In genomic region chrX:47078129-47079043, GRCh38 we compare ENCODE assay signal across 8 cellular contexts. TPM values are rescaled to one million over a fixed set of nuclear protein-coding genes. Genes with fewer than 3 reads are reported as not detected.
A peak's percentile ranks its signal among the peaks of the same experiment; 100 is the strongest.
DNase-seq lines count a peak whose midpoint lies in the region; ATAC-seq, FAIRE-seq and TF ChIP-seq lines count a peak whose summit lies in the region.

RGN (plus strand) TSS chrX:47078443; CDS start chrX:47081145, 2,702 bp downstream.

- H3K4me3 ChIP-seq in AG04450 (ENCODE audit: low read depth, low read length) (peak within 1 kb of the TSS; percentile 32), body of pancreas (peak within 1 kb of the TSS; percentile 13 to 25), ovary (peak within 1 kb of the TSS; percentile 2), A673 (ENCODE audit: low read depth, low read length, poor library complexity, severe bottlenecking) (no peak within 1 kb of the TSS)

- CTCF ChIA-PET in AG04450 (lab: Charles Lee) (no interaction called here), A673 (lab: Charles Lee) (no interaction called here)

- H3K9me3 ChIP-seq in AG04450 (ENCODE audit: control insufficient read depth, insufficient read depth, low read length): no peaks in the 10 kb centered on the region
- H3K9me3 ChIP-seq in body of pancreas: no peaks in the 10 kb centered on the region
- H3K9me3 ChIP-seq in ovary: no peaks in the 10 kb centered on the region
- H3K9me3 ChIP-seq in A673 (ENCODE audit: low read depth, low read length, poor library complexity, severe bottlenecking): no peaks in the 10 kb centered on the region

- no peak for TF ChIP-seq CTCF in AG04450 (IDR thresholded peaks at IDR 0.05; ENCODE audit: low read depth, low read length)
- TF ChIP-seq CTCF in body of pancreas (IDR thresholded peaks at IDR 0.05): no peak
- no peak for TF ChIP-seq CTCF in ovary (IDR thresholded peaks at IDR 0.05)
- no peak for TF ChIP-seq CTCF in A673 (conservative IDR thresholded peaks at IDR 0.05; ENCODE audit: low read depth, low read length)

- H3K27ac ChIP-seq in AG04450 (ENCODE audit: low read depth, low read length) (no peak within 1 kb of the TSS), body of pancreas (peak within 1 kb of the TSS; percentile 62 to 78 (median 76)), ovary (peak within 1 kb of the TSS in 1 of 2 donors; percentile 31), A673 (ENCODE audit: low read depth, low read length, poor library complexity, severe bottlenecking) (no peak within 1 kb of the TSS)

- BruUV-seq in A673 (replicated peaks; lab: Mats Ljungman, UMichigan): no TSS peak

- no peak for TF ChIP-seq EP300 in ovary (IDR thresholded peaks at IDR 0.05)

- POLR2A ChIA-PET in AG04450 (lab: Yijun Ruan, JAX): no interaction called here
- POLR2A ChIA-PET in A673 (lab: Charles Lee; ENCODE audit: low non-redundant PET): no interaction called here

- TF ChIP-seq POLR2A in body of pancreas (IDR thresholded peaks at IDR 0.05): peak in 1 of 3 donors; percentile 37
- TF ChIP-seq POLR2A in ovary (IDR thresholded peaks at IDR 0.05): no peak

- peaks cover 16% of the 10 kb centered on the region for H3K4me1 ChIP-seq in body of pancreas
- no peaks in the 10 kb centered on the region for H3K4me1 ChIP-seq in ovary (ENCODE audit: insufficient read depth)
- no peaks in the 10 kb centered on the region for H3K4me1 ChIP-seq in A673 (ENCODE audit: insufficient read depth, low read length, poor library complexity, severe bottlenecking)

- DNase-seq in AG04450 (ENCODE audit: low read depth, low spot score) (no peak), body of pancreas (peak; percentile 47 to 69 (median 54)), left ventricle myocardium superior (peak; percentile 56), ovary (peak; percentile 18 to 58 (median 33)), A673 (ENCODE audit: low spot score) (no peak), globus pallidus (ENCODE audit: low spot score) (no peak), midbrain (lab: John Stamatoyannopoulos, UW) (no peak), RCC 7860 (ENCODE audit: low spot score) (no peak)

- ATAC-seq in body of pancreas (peak; percentile 80), left ventricle myocardium superior (peak; percentile 89)

- intact Hi-C loops in body of pancreas (cut with DNase I) (no loop called here), left ventricle myocardium superior (cut with micrococcal nuclease) (no loop called here), ovary (cut with DNase I) (no loop called here), A673 (cut with micrococcal nuclease; ENCODE audit: unreplicated experiment) (no loop called here)

- no peak for FAIRE-seq in RCC 7860 (lab: Jason Lieb, UNC)

- WGBS in body of pancreas, 2 donors: 10 to 18% methylated on average over 5 to 10 of the region's 59 CpGs
- 34 to 50% (median 43%) methylated on average over 57 to 59 of the region's 59 CpGs for WGBS in ovary, 3 donors

- H3K27me3 ChIP-seq in AG04450 (ENCODE audit: control insufficient read depth, insufficient read depth, low read length) (no peaks in the 10 kb centered on the region), body of pancreas (no peaks in the 10 kb centered on the region), ovary (no peaks in the 10 kb centered on the region), A673 (replicated peaks; ENCODE audit: insufficient read depth, low read depth, low read length, poor library complexity) (no peaks in the 10 kb centered on the region)

- H3K36me3 ChIP-seq in body of pancreas (replicated peaks in 1 of 2; ENCODE audit: insufficient read depth in 1 of 2, low read depth in 2 of 2): no peaks in the 10 kb centered on the region
- no peaks in the 10 kb centered on the region for H3K36me3 ChIP-seq in ovary
- H3K36me3 ChIP-seq in A673 (ENCODE audit: insufficient read depth, low read length, poor library complexity, severe bottlenecking): no peaks in the 10 kb centered on the region

RNA-seq across cellular contexts. Expression of gene RGN, which starts in this region (rescaled TPM):
- polyA plus RNA-seq in AG04450 (2011; rRNA removed) (1.7 and 2.1 TPM in 2 replicates), ovary (10 to 100 TPM; 15.6 to 49.4 TPM)
- 0.61 and 0.64 TPM in 2 replicates for polyA minus RNA-seq in AG04450 (2011; rRNA and poly(A)+ RNA removed)
- total RNA-seq in body of pancreas (10 to 100 TPM; 20.8 to 21.5 TPM), left ventricle myocardium superior (18.7 TPM), ovary (10 to 100 TPM in 6 of 7 donors, 1 to 10 TPM in 1; 6.8 to 47.0 (median 16.5) TPM), A673 (2021) (1.6 and 1.8 TPM in 2 replicates)

Comparison
In these comparisons a context has a peak if more than half of its experiments do, and no peak if none do; other contexts are left out.
1. DNase-seq: peak in body of pancreas (4 of 4), left ventricle myocardium superior (single experiment) and ovary (5 of 5); none in AG04450 (single experiment), A673 (single experiment), globus pallidus (single experiment), midbrain (single experiment) and RCC 7860 (single experiment).
2. H3K27ac ChIP-seq: peak in body of pancreas (4 of 4); none in AG04450 (single experiment) and A673 (single experiment).